ENCODE assay signal across 9 cellular contexts in the genomic region with DNA sequence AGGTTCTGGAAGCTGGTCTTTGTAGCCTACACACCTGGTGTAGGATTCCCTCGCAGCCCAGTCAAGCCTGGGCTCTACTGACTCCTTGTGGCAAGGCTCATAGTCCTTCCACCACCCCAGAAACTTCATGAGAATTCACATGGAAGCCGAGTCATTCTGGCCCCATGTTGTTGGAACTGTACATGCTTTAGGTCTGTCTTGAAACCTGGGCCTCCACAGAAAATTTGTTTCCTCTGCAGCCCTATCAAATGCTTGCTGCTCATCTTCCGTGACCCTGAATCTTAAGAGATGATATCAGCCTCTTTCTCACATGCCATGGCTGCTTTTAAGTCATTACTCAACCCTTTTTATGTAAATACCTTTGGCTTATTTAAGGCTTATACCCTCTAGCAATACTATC.
A peak's percentile ranks its signal among the peaks of the same experiment; 100 is the strongest.
DNase-seq lines count a peak whose midpoint lies in the region; ATAC-seq, FAIRE-seq and TF ChIP-seq lines count a peak whose summit lies in the region.
"Had no signal": no experiment of that assay in that cellular context is flagged by ENCODE, and none has a peak within 500 bp of the region (broad histone marks: within the 10 kb centered on the region; RNA-seq: fewer than 3 reads in every experiment).

No MANE protein-coding gene starts in this region.

- H3K36me3 ChIP-seq in Caco-2 (ENCODE audit: control insufficient read depth, insufficient read depth, low read length), result no peaks in the 10 kb centered on the region; the same call in 1 of the 2 replicates
- peaks cover 10% of the 10 kb centered on the region for H3K36me3 ChIP-seq in GM23248 (ENCODE audit: low read depth)
- H3K36me3 ChIP-seq in HepG2 (replicated peaks in 1 of 2; ENCODE audit: control insufficient read depth in 1 of 2, insufficient read depth in 2 of 2, low read length in 2 of 2), result peaks cover 0 to 7% of the 10 kb centered on the region in 2 experiments; a peak in 1 of 5 replicates
- no peaks in the 10 kb centered on the region for H3K36me3 ChIP-seq in uterus

- H3K4me1 Mint-ChIP-seq in Caco-2 (ENCODE audit: low read depth, unreplicated experiment), result peaks cover 7% of the 10 kb centered on the region

- H3K4me1 ChIP-seq in Caco-2, result peaks cover 6% of the 10 kb centered on the region
- peaks cover 18% of the 10 kb centered on the region for H3K4me1 ChIP-seq in GM23248 (ENCODE audit: insufficient read depth)
- H3K4me1 ChIP-seq in HepG2 (ENCODE audit: insufficient read depth, low read length), result no peaks in the 10 kb centered on the region
- H3K4me1 ChIP-seq in uterus, result no peaks in the 10 kb centered on the region

- TF ChIP-seq RAD21 in HepG2 (CRISPR knock-in tag; IDR thresholded peaks at IDR 0.05), result no peak

- H3K4me2 ChIP-seq in GM23248 (ENCODE audit: unreplicated experiment) (no peak overlapping the region), HepG2 (ENCODE audit: low read depth, low read length) (no peak overlapping the region)

- no peak for TF ChIP-seq POLR2A in HepG2 (IDR thresholded peaks at IDR 0.05; ENCODE audit: insufficient read depth in 1 of 2, low read depth in 2 of 2, low read length in 2 of 2)
- no peak for TF ChIP-seq POLR2A in uterus (IDR thresholded peaks at IDR 0.05)

- no peaks in the 10 kb centered on the region for H3K9me3 Mint-ChIP-seq in Caco-2 (ENCODE audit: unreplicated experiment)

- no peaks in the 10 kb centered on the region for H3K27me3 Mint-ChIP-seq in Caco-2 (ENCODE audit: insufficient read depth, unreplicated experiment)

- H4K20me1 ChIP-seq in GM23248 (ENCODE audit: insufficient read depth) (no peaks in the 10 kb centered on the region), HepG2 (ENCODE audit: insufficient read depth, low read length) (no peaks in the 10 kb centered on the region)

- H3K79me2 ChIP-seq in GM23248 (ENCODE audit: insufficient read depth) (no peaks in the 10 kb centered on the region), HepG2 (ENCODE audit: insufficient read depth, low read length) (no peaks in the 10 kb centered on the region)

- H3K27ac ChIP-seq in GM23248 (no peak overlapping the region), HepG2 (ENCODE audit: extremely low read length, insufficient read depth, low read length) (no peak overlapping the region), dorsolateral prefrontal cortex (no peak overlapping the region), uterus (no peak overlapping the region)
- H3K27ac ChIP-seq: SK-N-MC had no signal

- intact Hi-C loops in Caco-2 (cut with micrococcal nuclease; ENCODE audit: unreplicated experiment) (loop anchor here (2.0 kb wide), 1 partner anchor 230 kb away; no protein-coding TSS in a partner anchor), HepG2 (cut with micrococcal nuclease; ENCODE audit: unreplicated experiment) (no loop called here), dorsolateral prefrontal cortex (cut with DNase I) (no loop called here), uterus (cut with DNase I; ENCODE audit: low total_unique reads) (no loop called here)

- BruUV-seq in Caco-2 (replicated peaks; lab: Mats Ljungman, UMichigan) (no TSS peak), HepG2 (replicated peaks; lab: Mats Ljungman, UMichigan) (no TSS peak)

- no peak overlapping the region for H3K4me3 ChIP-seq in Caco-2 (ENCODE audit: low read depth, low read length)
- no peak overlapping the region for H3K4me3 ChIP-seq in GM23248
- H3K4me3 ChIP-seq in WI38 (ENCODE audit: low read depth, low read length), result no peak overlapping the region
- H3K4me3 ChIP-seq in HepG2 (replicated peaks in 1 of 3; ENCODE audit: insufficient read depth in 1 of 3, low read depth in 2 of 3, low read length in 3 of 3), result no peak overlapping the region
- H3K4me3 ChIP-seq in dorsolateral prefrontal cortex, result no peak overlapping the region
- H3K4me3 ChIP-seq in uterus, result no peak overlapping the region
- H3K4me3 ChIP-seq: SK-N-MC had no signal

- no peaks in the 10 kb centered on the region for H3K9me3 ChIP-seq in Caco-2
- H3K9me3 ChIP-seq in GM23248 (ENCODE audit: low read depth), result no peaks in the 10 kb centered on the region
- no peaks in the 10 kb centered on the region for H3K9me3 ChIP-seq in HepG2 (ENCODE audit: low read length)
- no peaks in the 10 kb centered on the region for H3K9me3 ChIP-seq in uterus

- DNase-seq in Caco-2 (peak; percentile 37 to 39), GM23248 (peak; percentile 39), HepG2 (ENCODE audit: low spot score) (peak; percentile 12), dorsolateral prefrontal cortex (no peak), uterus (no peak), NOMO-1 (lab: John Stamatoyannopoulos, UW; ENCODE audit: unreplicated experiment in 2 of 2) (no peak), germinal center (ENCODE audit: low spot score) (no peak)

- 96 to 98% methylated on average over 3 of the region's 3 CpGs for WGBS in GM23248 (ENCODE audit: low coverage in 1 of 2, low lambda C conversion rate in 2 of 2, missing lambda C conversion rate in 2 of 2), 2 experiments
- 100% methylated on average over 3 of the region's 3 CpGs for WGBS in HepG2 (ENCODE audit: low lambda C conversion rate)

- H3F3A ChIP-seq in GM23248 (ENCODE audit: insufficient read depth), result peaks cover 12% of the 10 kb centered on the region; the same call in 1 of the 2 replicates

- H3K4me3 Mint-ChIP-seq in Caco-2 (ENCODE audit: unreplicated experiment), result no peak overlapping the region

- CTCF ChIA-PET in Caco-2 (lab: Charles Lee) (no interaction called here), HepG2 (lab: Yijun Ruan, JAX; ENCODE audit: low intra/inter-chr PET ratio, low total read pairs) (interaction anchor here (0.8 kb wide), 1 partner anchor 307 kb away, joined by 3 read pairs; no protein-coding TSS in a partner anchor)

- TF ChIP-seq CTCF in Caco-2 (IDR thresholded peaks at IDR 0.05; ENCODE audit: insufficient read depth in 1 of 2, low read depth in 1 of 2, low read length in 1 of 2, severe bottlenecking in 1 of 2, unreplicated experiment in 1 of 2) (peak; percentile 19 to 45), WI38 (IDR thresholded peaks at IDR 0.05; ENCODE audit: low read depth, low read length) (peak; percentile 30), HepG2 (CRISPR knock-in tag; IDR thresholded peaks at IDR 0.05) (peak; percentile 44), dorsolateral prefrontal cortex (IDR thresholded peaks at IDR 0.05 in 54 of 56, conservative IDR thresholded peaks at IDR 0.05 in 2 of 56; ENCODE audit: low read depth in 1 of 56, partially characterized antibody in 56 of 56) (no peak), uterus (IDR thresholded peaks at IDR 0.05) (no peak)

- H2AFZ ChIP-seq in GM23248 (no peak overlapping the region), HepG2 (ENCODE audit: low read length) (no peak overlapping the region)

- ATAC-seq in HepG2, result peak; percentile 44; the same call in 1 of the 3 replicates

- no peak for TF ChIP-seq EP300 in HepG2 (IDR thresholded peaks at IDR 0.05; ENCODE audit: low read depth in 2 of 2, low read length in 2 of 2)
- TF ChIP-seq EP300 in HepG2 (CRISPR knock-in tag; IDR thresholded peaks at IDR 0.05; ENCODE audit: borderline replicate concordance), result no peak

- H3K9ac ChIP-seq in GM23248 (no peak overlapping the region), HepG2 (ENCODE audit: insufficient read depth, low read depth, low read length) (no peak overlapping the region)

- in situ Hi-C loops in GM23248 (cut with MboI) (no loop called here), HepG2 (cut with HindIII; ENCODE audit: extremely low pct_ligation_motif_present, low pct_unique_long_range_greater_than_20kb) (no loop called here)

- H3K36me3 Mint-ChIP-seq in Caco-2 (ENCODE audit: insufficient read depth, unreplicated experiment), result peaks cover 4% of the 10 kb centered on the region

- H3K27ac Mint-ChIP-seq in Caco-2 (ENCODE audit: unreplicated experiment), result no peak overlapping the region

- no peaks in the 10 kb centered on the region for H3K27me3 ChIP-seq in Caco-2 (replicated peaks; ENCODE audit: control insufficient read depth, insufficient read depth, low read length)
- H3K27me3 ChIP-seq in GM23248 (replicated peaks; ENCODE audit: insufficient read depth), result no peaks in the 10 kb centered on the region
- H3K27me3 ChIP-seq in HepG2 (ENCODE audit: control insufficient read depth in 1 of 2, insufficient read depth in 2 of 2, low read length in 2 of 2), result no peaks in the 10 kb centered on the region
- no peaks in the 10 kb centered on the region for H3K27me3 ChIP-seq in dorsolateral prefrontal cortex
- no peaks in the 10 kb centered on the region for H3K27me3 ChIP-seq in uterus

- no peaks in the 10 kb centered on the region for H3K9me2 ChIP-seq in GM23248 (ENCODE audit: insufficient read depth)

- POLR2A ChIA-PET in Caco-2 (lab: Charles Lee) (no interaction called here), HepG2 (lab: Yijun Ruan, JAX) (no interaction called here)

- no peak for FAIRE-seq in HepG2 (lab: Jason Lieb, UNC)

TF ChIP-seq in HepG2, 621 proteins besides CTCF, POLR2A, EP300 and RAD21:
- peak; percentile 48 for TF ChIP-seq STAG1 (CRISPR knock-in tag; IDR thresholded peaks at IDR 0.05)
- TF ChIP-seq ZNF382 (CRISPR knock-in tag; IDR thresholded peaks at IDR 0.05; ENCODE audit: borderline replicate concordance), result no peak
- no peak for TF ChIP-seq ZNF547 (CRISPR knock-in tag; IDR thresholded peaks at IDR 0.05)
TF ChIP-seq in HepG2: peak in this region for 1.

Comparison
In these comparisons a context has a peak if more than half of its experiments do, and no peak if none do; other contexts are left out.
1. DNase-seq: peak in Caco-2 (2 of 2), GM23248 (single experiment) and HepG2 (single experiment); none in dorsolateral prefrontal cortex (0 of 10), uterus (0 of 2), NOMO-1 (0 of 2) and germinal center (single experiment).
2. CTCF ChIP-seq: peak in Caco-2 (2 of 2), WI38 (single experiment) and HepG2 (single experiment); none in dorsolateral prefrontal cortex (0 of 56) and uterus (0 of 4).